Comparison of ENCODE assay signal across 17 cellular contexts in the genomic region with DNA sequence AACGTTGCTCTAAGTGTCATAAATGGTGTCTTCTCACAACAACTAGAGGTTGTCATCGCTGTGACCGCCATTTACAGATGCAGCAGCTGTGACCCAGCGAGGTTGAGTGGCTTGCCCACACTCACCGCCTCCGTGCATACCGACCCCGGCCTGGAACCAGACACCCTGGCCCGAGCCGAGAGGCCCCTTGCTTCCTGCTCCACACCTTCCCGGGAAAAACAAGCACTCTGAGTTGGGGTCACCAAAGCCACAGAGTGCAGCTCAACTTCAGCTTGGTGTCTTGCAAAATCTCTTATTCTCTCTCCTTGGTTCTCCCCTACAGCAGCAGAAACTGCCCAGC.
DNase-seq lines count a peak whose midpoint lies in the region; ATAC-seq and TF ChIP-seq lines count a peak whose summit lies in the region.
"Had no signal": no experiment of that assay in that cellular context is flagged by ENCODE, and none has a peak within 500 bp of the region (broad histone marks: within the 10 kb centered on the region; RNA-seq: fewer than 3 reads in every experiment).

No MANE protein-coding gene starts in this region.

- peak; percentile 12 for DNase-seq in H9
- DNase-seq in endothelial cell (ENCODE audit: low spot score): no peak
- no peak for DNase-seq in nephron progenitor cell
- peak; percentile 80 for DNase-seq in osteocyte (ENCODE audit: extremely low spot score, unreplicated experiment)
- DNase-seq in uterus: no peak
- DNase-seq in NCI-H69 (lab: John Stamatoyannopoulos, UW): no peak
- DNase-seq in T-helper 17 cell: no peak
- DNase-seq: 8988T; CD4-positive, alpha-beta memory T cell; DMS153; DMS79; GDM1; GM23248; HCEC 1CT had no signal

- H3K27ac ChIP-seq in H9 (ENCODE audit: insufficient read length, low read depth, low read length) (no peak overlapping the region), uterus (no peak overlapping the region)
- H3K27ac ChIP-seq: BLaER1, GM23248, HL-60 had no signal

- no peak overlapping the region for H3T11ph ChIP-seq in H9 (ENCODE audit: low read length)

- H2BK5ac ChIP-seq in H9 (ENCODE audit: insufficient read length, low read length): no peak overlapping the region

- H2AK5ac ChIP-seq in H9 (ENCODE audit: insufficient read length, low read length): no peak overlapping the region

- no peak for TF ChIP-seq POLR2A in uterus (IDR thresholded peaks at IDR 0.05)

- H3K4me1 Mint-ChIP-seq in H9 (peaks cover 13 to 16% of the 10 kb centered on the region in 2 experiments), endothelial cell (ENCODE audit: unreplicated experiment) (no peaks in the 10 kb centered on the region), nephron progenitor cell (peaks cover 32% of the 10 kb centered on the region), osteocyte (ENCODE audit: unreplicated experiment) (no peaks in the 10 kb centered on the region), T-helper 17 cell (peaks cover 2% of the 10 kb centered on the region)
- H3K4me1 Mint-ChIP-seq: CD14-positive monocyte; CD4-positive, alpha-beta memory T cell had no signal

- no peaks in the 10 kb centered on the region for H3K79me1 ChIP-seq in H9 (ENCODE audit: insufficient read depth, low read depth, low read length, poor library complexity, severe bottlenecking)

- no peak overlapping the region for H2BK20ac ChIP-seq in H9 (ENCODE audit: low read depth, low read length, poor library complexity, severe bottlenecking)

- no peak for TF ChIP-seq CTCF in H9 (conservative IDR thresholded peaks at IDR 0.05)
- TF ChIP-seq CTCF in endothelial cell (IDR thresholded peaks at IDR 0.05; ENCODE audit: unreplicated experiment): no peak
- no peak for TF ChIP-seq CTCF in nephron progenitor cell (IDR thresholded peaks at IDR 0.05)
- TF ChIP-seq CTCF in osteocyte (IDR thresholded peaks at IDR 0.05): no peak
- no peak for TF ChIP-seq CTCF in uterus (IDR thresholded peaks at IDR 0.05)

- no peaks in the 10 kb centered on the region for H3K23me2 ChIP-seq in H9 (ENCODE audit: insufficient read length, low read depth, low read length, poor library complexity, severe bottlenecking)

- intact Hi-C loops in uterus (cut with DNase I; ENCODE audit: low total_unique reads): no loop called here

- no peaks in the 10 kb centered on the region for H3K36me3 ChIP-seq in uterus
- H3K36me3 ChIP-seq: BLaER1 had no signal

- no peak overlapping the region for H3K18ac ChIP-seq in H9 (ENCODE audit: insufficient read length, low read depth, low read length)

- no peak for ATAC-seq in T-helper 17 cell

- H2BK15ac ChIP-seq in H9 (ENCODE audit: low read depth, low read length): no peak overlapping the region

- no peak overlapping the region for H3K4ac ChIP-seq in H9 (ENCODE audit: low read depth, low read length)

- H4K20me1 ChIP-seq in H9 (ENCODE audit: control insufficient read depth, insufficient read depth, insufficient read length): no peaks in the 10 kb centered on the region
- H4K20me1 ChIP-seq: BLaER1 had no signal

- no peak overlapping the region for H2BK120ac ChIP-seq in H9 (ENCODE audit: low read depth, low read length, poor library complexity, severe bottlenecking)

- no peak overlapping the region for H4K91ac ChIP-seq in H9 (ENCODE audit: insufficient read length, low read depth, low read length)

- H3K56ac ChIP-seq in H9 (ENCODE audit: insufficient read length, low read depth, low read length): no peak overlapping the region

- peaks cover 2% of the 10 kb centered on the region for H3K9me3 ChIP-seq in H9 (ENCODE audit: control insufficient read depth, low read depth, low read length)
- no peaks in the 10 kb centered on the region for H3K9me3 ChIP-seq in uterus
- H3K9me3 ChIP-seq in T-helper 17 cell (ENCODE audit: control insufficient read depth, low read length, poor library complexity, severe bottlenecking): no peaks in the 10 kb centered on the region

- no peak overlapping the region for H3K4me3 ChIP-seq in uterus
- H3K4me3 ChIP-seq: BLaER1, GM23248 had no signal

- H4K8ac ChIP-seq in H9 (replicated peaks; ENCODE audit: insufficient read length, low read depth, low read length): no peak overlapping the region

- H3K23ac ChIP-seq in H9 (ENCODE audit: insufficient read length, low read depth, low read length): no peak overlapping the region

- WGBS in H9 (ENCODE audit: extremely low coverage, insufficient read length, low lambda C conversion rate): no CpG with 5 or more reads among the region's 11 CpGs

- no peak overlapping the region for H3K14ac ChIP-seq in H9 (ENCODE audit: insufficient read depth, low read length)

- H3K4me1 ChIP-seq in H9 (ENCODE audit: insufficient read depth, low read length) (peaks cover 5% of the 10 kb centered on the region; the same call in 1 of the 2 replicates), uterus (no peaks in the 10 kb centered on the region)
- H3K4me1 ChIP-seq: BLaER1 had no signal

- no peak overlapping the region for H2BK12ac ChIP-seq in H9 (ENCODE audit: insufficient read length, low read depth, low read length)

- no peak overlapping the region for H4K5ac ChIP-seq in H9 (ENCODE audit: insufficient read length, low read depth, low read length)

- H3K4me3 Mint-ChIP-seq in H9: no peak overlapping the region
- no peak overlapping the region for H3K4me3 Mint-ChIP-seq in endothelial cell (ENCODE audit: unreplicated experiment)
- no peak overlapping the region for H3K4me3 Mint-ChIP-seq in nephron progenitor cell
- H3K4me3 Mint-ChIP-seq in osteocyte (ENCODE audit: unreplicated experiment): no peak overlapping the region
- H3K4me3 Mint-ChIP-seq in T-helper 17 cell: no peak overlapping the region
- H3K4me3 Mint-ChIP-seq: CD14-positive monocyte had no signal

- peaks cover 0 to 20% (median 7%) of the 10 kb centered on the region in 3 experiments; a peak in 4 of 7 replicates for H3K36me3 Mint-ChIP-seq in H9 (ENCODE audit: insufficient read depth in 1 of 3, low read depth in 3 of 3)
- H3K36me3 Mint-ChIP-seq in endothelial cell (ENCODE audit: low read depth, unreplicated experiment): peaks cover 14% of the 10 kb centered on the region
- peaks cover 7% of the 10 kb centered on the region for H3K36me3 Mint-ChIP-seq in nephron progenitor cell (ENCODE audit: low read depth)
- H3K36me3 Mint-ChIP-seq in osteocyte (ENCODE audit: unreplicated experiment): no peaks in the 10 kb centered on the region
- H3K36me3 Mint-ChIP-seq in T-helper 17 cell (ENCODE audit: low read depth): no peaks in the 10 kb centered on the region
- H3K36me3 Mint-ChIP-seq: CD14-positive monocyte; CD4-positive, alpha-beta memory T cell had no signal

- H3K79me2 ChIP-seq in H9 (ENCODE audit: insufficient read depth, low read length): no peaks in the 10 kb centered on the region

- H3K9me3 Mint-ChIP-seq in H9 (peaks cover 35 to 42% of the 10 kb centered on the region in 2 experiments), endothelial cell (ENCODE audit: unreplicated experiment) (peaks cover 13% of the 10 kb centered on the region), nephron progenitor cell (peaks cover 49% of the 10 kb centered on the region), osteocyte (ENCODE audit: unreplicated experiment) (peaks cover 33% of the 10 kb centered on the region)

- H3K27me3 Mint-ChIP-seq in H9 (ENCODE audit: low read depth): peaks cover 7% of the 10 kb centered on the region
- peaks cover 10% of the 10 kb centered on the region for H3K27me3 Mint-ChIP-seq in endothelial cell (ENCODE audit: unreplicated experiment)
- peaks cover 17% of the 10 kb centered on the region for H3K27me3 Mint-ChIP-seq in nephron progenitor cell (ENCODE audit: low read depth, poor library complexity)
- H3K27me3 Mint-ChIP-seq in osteocyte (ENCODE audit: unreplicated experiment): no peaks in the 10 kb centered on the region
- peaks cover 26% of the 10 kb centered on the region for H3K27me3 Mint-ChIP-seq in T-helper 17 cell

- H3K27ac Mint-ChIP-seq in H9 (no peak overlapping the region), endothelial cell (ENCODE audit: unreplicated experiment) (peak overlapping the region; percentile 42), nephron progenitor cell (peak overlapping the region; percentile 46), osteocyte (ENCODE audit: unreplicated experiment) (no peak overlapping the region), T-helper 17 cell (no peak overlapping the region)
- H3K27ac Mint-ChIP-seq: CD14-positive monocyte; CD4-positive, alpha-beta memory T cell had no signal

- H3K27me3 ChIP-seq in H9 (ENCODE audit: insufficient read depth, low read length) (no peaks in the 10 kb centered on the region), uterus (no peaks in the 10 kb centered on the region)
- H3K27me3 ChIP-seq: BLaER1 had no signal

- no peak overlapping the region for H3K4me2 ChIP-seq in H9 (ENCODE audit: insufficient read depth, insufficient read length, low read length)
- H3K4me2 ChIP-seq: BLaER1 had no signal

- H2AFZ ChIP-seq in H9 (ENCODE audit: low read length): no peak overlapping the region
- H2AFZ ChIP-seq: GM23248 had no signal

- H3K9ac ChIP-seq in H9 (ENCODE audit: extremely low read depth, insufficient read length, low read length): no peak overlapping the region
- H3K9ac ChIP-seq: BLaER1, GM23248 had no signal

Comparison
In these comparisons a context has a peak if more than half of its experiments do, and no peak if none do; other contexts are left out.
1. DNase-seq: peak in H9 (single experiment) and osteocyte (single experiment); none in endothelial cell (single experiment), nephron progenitor cell (single experiment), uterus (0 of 2), NCI-H69 (single experiment) and T-helper 17 cell (0 of 3).
2. H3K27ac Mint-ChIP-seq: peak in endothelial cell (single experiment) and nephron progenitor cell (single experiment); none in H9 (0 of 3), osteocyte (single experiment) and T-helper 17 cell (single experiment).